Comparison of ENCODE assay signal across 25 cellular contexts in genomic region chr3:147390589-147391569, GRCh38. TPM values are rescaled to one million over a fixed set of nuclear protein-coding genes. Genes with fewer than 3 reads are reported as not detected.
DNase-seq lines count a peak whose midpoint lies in the region; TF ChIP-seq lines count a peak whose summit lies in the region.
"Had no signal": no experiment of that assay in that cellular context is flagged by ENCODE, and none has a peak within 500 bp of the region (broad histone marks: within the 10 kb centered on the region; RNA-seq: fewer than 3 reads in every experiment).

No MANE protein-coding gene starts in this region.

- H3K9me2 ChIP-seq in SK-N-SH: no peaks in the 10 kb centered on the region

- POLR2A ChIA-PET in SK-N-SH (lab: Yijun Ruan, JAX) (interaction anchor here (1.0 kb wide), 1 partner anchor 702 kb away, joined by 3 read pairs; no protein-coding TSS in a partner anchor), A673 (lab: Charles Lee; ENCODE audit: low non-redundant PET) (no interaction called here)

- H3K27me3 ChIP-seq in SK-N-SH (ENCODE audit: insufficient read depth) (peaks cover 50% of the 10 kb centered on the region), A673 (replicated peaks; ENCODE audit: insufficient read depth, low read depth, low read length, poor library complexity) (peaks cover 99% of the 10 kb centered on the region), esophagus muscularis mucosa (peaks cover 10 to 100% (median 94%) of the 10 kb centered on the region in 4 donors)
- H3K27me3 ChIP-seq: SJCRH30 had no signal

- H3K4me1 ChIP-seq in SK-N-SH (ENCODE audit: control insufficient read depth in 1 of 2, insufficient read depth in 2 of 2, low read depth in 1 of 2, low read length in 1 of 2): peaks cover 0 to 2% of the 10 kb centered on the region in 2 experiments; a peak in 1 of 4 replicates
- peaks cover 3% of the 10 kb centered on the region for H3K4me1 ChIP-seq in A673 (ENCODE audit: insufficient read depth, low read length, poor library complexity, severe bottlenecking)
- peaks cover 28 to 56% (median 43%) of the 10 kb centered on the region in 4 donors for H3K4me1 ChIP-seq in esophagus muscularis mucosa
- H3K4me1 ChIP-seq: A549, SJCRH30 had no signal

- H3K27ac Mint-ChIP-seq in activated T-cell treated with anti-CD3 and anti-CD28 coated beads, Interleukin-2, amount 50 U/mL, for 24 hours: peak overlapping the region; percentile 63
- H3K27ac Mint-ChIP-seq: dendritic cell treated with granulocyte-macrophage colony-stimulating factor and Interleukin-4, amounts not matched to agents 40 ng/mL and 50 ng/mL, for 4 days; stimulated activated memory B cell treated with anti-CD40 and anti-IgM and Interleukin-4, amounts not matched to agents 10 μg/mL and 1 μg/mL and 100 μg/mL, for 72 hours had no signal

- TF ChIP-seq POLR2A in esophagus muscularis mucosa (IDR thresholded peaks at IDR 0.05; ENCODE audit: low read depth): no peak

- WGBS in SK-N-SH (ENCODE audit: low lambda C conversion rate): 66% methylated on average over 39 of the region's 77 CpGs
- 15% methylated on average over 48 of the region's 77 CpGs for WGBS in esophagus muscularis mucosa

- H3K27me3 Mint-ChIP-seq in activated T-cell treated with anti-CD3 and anti-CD28 coated beads, Interleukin-2, amount 50 U/mL, for 24 hours: peaks cover 98% of the 10 kb centered on the region

- no peaks in the 10 kb centered on the region for H4K20me1 ChIP-seq in SK-N-SH (ENCODE audit: insufficient read depth)

- H3K27ac ChIP-seq in substantia nigra (ENCODE audit: low read depth, low read length, poor library complexity, severe bottlenecking): peak overlapping the region; percentile 17
- no peak overlapping the region for H3K27ac ChIP-seq in SK-N-SH (ENCODE audit: low read depth in 2 of 2, low read length in 1 of 2)
- H3K27ac ChIP-seq in A673 (ENCODE audit: low read depth, low read length, poor library complexity, severe bottlenecking): no peak overlapping the region
- no peak overlapping the region for H3K27ac ChIP-seq in esophagus muscularis mucosa (replicated peaks in 1 of 4)
- H3K27ac ChIP-seq: A549, PC-9, tibial nerve had no signal

- no peak for TF ChIP-seq RAD21 in SK-N-SH (IDR thresholded peaks at IDR 0.05; ENCODE audit: low read length)

- no peak overlapping the region for H3K4me2 ChIP-seq in SK-N-SH
- H3K4me2 ChIP-seq: A549, PC-9 had no signal

- H3K4me3 ChIP-seq in iPS-18c (ENCODE audit: insufficient read depth, low read depth, low read length): peak overlapping the region; percentile 24
- H3K4me3 ChIP-seq in SK-N-SH (ENCODE audit: low read depth in 2 of 2, low read length in 1 of 2): no peak overlapping the region; a peak in 1 of 4 replicates
- no peak overlapping the region for H3K4me3 ChIP-seq in A673 (ENCODE audit: low read depth, low read length, poor library complexity, severe bottlenecking)
- H3K4me3 ChIP-seq in esophagus muscularis mucosa: no peak overlapping the region
- H3K4me3 ChIP-seq: A549, lung, PC-9 had no signal

- TF ChIP-seq CTCF in SK-N-SH (IDR thresholded peaks at IDR 0.05) (no peak), A673 (conservative IDR thresholded peaks at IDR 0.05; ENCODE audit: low read depth, low read length) (no peak), esophagus muscularis mucosa (IDR thresholded peaks at IDR 0.05) (no peak)

- H3K4me1 Mint-ChIP-seq in activated T-cell treated with anti-CD3 and anti-CD28 coated beads, Interleukin-2, amount 50 U/mL, for 24 hours (ENCODE audit: low read depth): no peaks in the 10 kb centered on the region

- DNase-seq in activated T-cell treated with anti-CD3 and anti-CD28 coated beads, Interleukin-2, amount 50 U/mL, for 24 hours: no peak
- DNase-seq in activated T-cell treated with anti-CD3 and anti-CD28 coated beads for 4 hours (no peak), cerebellar cortex (ENCODE audit: low spot score) (peak; percentile 77), substantia nigra (lab: John Stamatoyannopoulos, UW) (no peak), SK-N-SH (no peak), A673 (ENCODE audit: low spot score) (no peak), esophagus muscularis mucosa (ENCODE audit: extremely low spot score) (no peak)
- DNase-seq: activated CD4-positive, CD25-positive, alpha-beta regulatory T cell treated with anti-CD3 and anti-CD28 coated beads, Interleukin-2, amount 50 U/mL, for 72 hours; activated gamma-delta T cell treated with Interleukin-2 at 50 U/mL for 16 hours; aorta; CD4-positive, CD25-positive, alpha-beta regulatory T cell; NCI-H1436; NCI-H2171; NCI-H774; PC-9; SJCRH30 had no signal

- intact Hi-C loops in A673 (cut with micrococcal nuclease; ENCODE audit: unreplicated experiment): no loop called here
- intact Hi-C loops in esophagus muscularis mucosa (cut with DNase I): no loop called here

- H3K9me3 ChIP-seq in iPS-18c (ENCODE audit: control insufficient read depth, insufficient read depth, low read length) (no peaks in the 10 kb centered on the region), SK-N-SH (no peaks in the 10 kb centered on the region), A673 (ENCODE audit: low read depth, low read length, poor library complexity, severe bottlenecking) (no peaks in the 10 kb centered on the region), esophagus muscularis mucosa (no peaks in the 10 kb centered on the region)
- H3K9me3 ChIP-seq: A549, SJCRH30 had no signal

- no peak overlapping the region for H3K4me3 Mint-ChIP-seq in activated T-cell treated with anti-CD3 and anti-CD28 coated beads, Interleukin-2, amount 50 U/mL, for 24 hours
- H3K4me3 Mint-ChIP-seq: dendritic cell treated with granulocyte-macrophage colony-stimulating factor and Interleukin-4, amounts not matched to agents 40 ng/mL and 50 ng/mL, for 4 days; naive thymus-derived CD8-positive, alpha-beta T cell; stimulated activated memory B cell treated with anti-CD40 and anti-IgM and Interleukin-4, amounts not matched to agents 10 μg/mL and 1 μg/mL and 100 μg/mL, for 72 hours had no signal

- no peak overlapping the region for H3K9ac ChIP-seq in SK-N-SH

- no peaks in the 10 kb centered on the region for H3K36me3 Mint-ChIP-seq in activated T-cell treated with anti-CD3 and anti-CD28 coated beads, Interleukin-2, amount 50 U/mL, for 24 hours (ENCODE audit: low read depth)
- H3K36me3 Mint-ChIP-seq: CD4-positive, CD25-positive, alpha-beta regulatory T cell; stimulated activated memory B cell treated with anti-CD40 and anti-IgM and Interleukin-4, amounts not matched to agents 10 μg/mL and 1 μg/mL and 100 μg/mL, for 72 hours had no signal

- no peak overlapping the region for H2AFZ ChIP-seq in SK-N-SH (ENCODE audit: low read depth)
- H2AFZ ChIP-seq: PC-9 had no signal

- TF ChIP-seq EP300 in SK-N-SH (IDR thresholded peaks at IDR 0.05; ENCODE audit: borderline replicate concordance in 1 of 2, low read depth in 1 of 2, low read length in 1 of 2) (no peak), esophagus muscularis mucosa (IDR thresholded peaks at IDR 0.05) (no peak)

- CTCF ChIA-PET in SK-N-SH (lab: Yijun Ruan, JAX): interaction anchor here (1.4 to 1.8 kb wide), 5 partner anchors 17 to 976 kb away, joined by 4 to 11 read pairs (median 5); no protein-coding TSS in a partner anchor
- CTCF ChIA-PET in A673 (lab: Charles Lee): no interaction called here

- H3K36me3 ChIP-seq in SK-N-SH (replicated peaks in 1 of 2; ENCODE audit: control insufficient read depth in 1 of 2, insufficient read depth in 2 of 2, low read length in 1 of 2) (no peaks in the 10 kb centered on the region), A673 (ENCODE audit: insufficient read depth, low read length, poor library complexity, severe bottlenecking) (no peaks in the 10 kb centered on the region), esophagus muscularis mucosa (no peaks in the 10 kb centered on the region)
- H3K36me3 ChIP-seq: tibial nerve had no signal

- peaks cover 5% of the 10 kb centered on the region for H3K9me3 Mint-ChIP-seq in activated T-cell treated with anti-CD3 and anti-CD28 coated beads, Interleukin-2, amount 50 U/mL, for 24 hours
- H3K9me3 Mint-ChIP-seq: dendritic cell treated with granulocyte-macrophage colony-stimulating factor and Interleukin-4, amounts not matched to agents 40 ng/mL and 50 ng/mL, for 4 days had no signal

- peaks cover 26% of the 10 kb centered on the region; the same call in 1 of the 2 replicates for H3K79me2 ChIP-seq in SK-N-SH (ENCODE audit: insufficient read depth)

- H3F3A ChIP-seq in SK-N-SH (replicated peaks; ENCODE audit: insufficient read depth): no peaks in the 10 kb centered on the region

- no TSS peak for BruUV-seq in A673 (replicated peaks; lab: Mats Ljungman, UMichigan)

TF ChIP-seq in SK-N-SH, 30 proteins besides CTCF, POLR2A, EP300 and RAD21:
- TF ChIP-seq MXI1 (IDR thresholded peaks at IDR 0.05; ENCODE audit: low read depth, low read length) (no peak), RCOR1 (IDR thresholded peaks at IDR 0.05; ENCODE audit: low read length) (no peak), TAF1 (IDR thresholded peaks at IDR 0.05; ENCODE audit: borderline replicate concordance, low read depth, low read length) (no peak), JUND (IDR thresholded peaks at IDR 0.05) (no peak), SIN3A (IDR thresholded peaks at IDR 0.05; ENCODE audit: borderline replicate concordance, low read depth, low read length) (no peak), ELF1 (IDR thresholded peaks at IDR 0.05) (no peak), YY1 (IDR thresholded peaks at IDR 0.05; ENCODE audit: low read depth) (no peak), NFIC (IDR thresholded peaks at IDR 0.05; ENCODE audit: borderline replicate concordance) (no peak)
TF ChIP-seq in SK-N-SH: peak in this region for 0.

RNA-seq across cellular contexts. Expression of gene ZIC4, which starts 15.5 kb away (rescaled TPM):
- polyA plus RNA-seq in SK-N-SH (2012; rRNA removed): 1.3 and 2.0 TPM in 2 replicates
- polyA plus RNA-seq in SK-N-SH (2012; cell fraction: cytosol; rRNA removed): 1.1 and 1.4 TPM in 2 replicates
- 4.5 and 7.1 TPM in 2 replicates for polyA plus RNA-seq in SK-N-SH (2012; cell fraction: nucleus; rRNA removed)
- total RNA-seq in A673 (2021) (0.39 and 0.47 TPM in 2 replicates), esophagus muscularis mucosa (not detected)
- total RNA-seq: CD4-positive, CD25-positive, alpha-beta regulatory T cell; esophagus mucosa; glomerular endothelial cell; lung; naive thymus-derived CD8-positive, alpha-beta T cell; PC-9 had no signal
- polyA plus RNA-seq: A549; CD4-positive, CD25-positive, alpha-beta regulatory T cell; lung; naive thymus-derived CD8-positive, alpha-beta T cell had no signal

RNA-seq across cellular contexts. Expression of gene ZIC1, which starts 18.3 kb away (rescaled TPM):
- polyA plus RNA-seq in SK-N-SH (2012; rRNA removed): 11.3 and 16.7 TPM in 2 replicates
- 8.2 and 11.4 TPM in 2 replicates for polyA plus RNA-seq in SK-N-SH (2012; cell fraction: cytosol; rRNA removed)
- 30.4 and 42.9 TPM in 2 replicates for polyA plus RNA-seq in SK-N-SH (2012; cell fraction: nucleus; rRNA removed)
- 1.4 and 4.2 TPM in 2 replicates for total RNA-seq in A673 (2021)
- total RNA-seq in esophagus muscularis mucosa: not detected
- total RNA-seq: CD4-positive, CD25-positive, alpha-beta regulatory T cell; lung; naive thymus-derived CD8-positive, alpha-beta T cell; PC-9; tibial nerve had no signal
- polyA plus RNA-seq: CD4-positive, CD25-positive, alpha-beta regulatory T cell; naive thymus-derived CD8-positive, alpha-beta T cell had no signal
